19 cellular contexts compared by ENCODE assay signal in genomic region chr2:65413610-65414009, GRCh38. TPM values are rescaled to one million over a fixed set of nuclear protein-coding genes. Genes with fewer than 3 reads are reported as not detected.
A peak's percentile ranks its signal among the peaks of the same experiment; 100 is the strongest.
DNase-seq lines count a peak whose midpoint lies in the region; FAIRE-seq and TF ChIP-seq lines count a peak whose summit lies in the region.
"Had no signal": no experiment of that assay in that cellular context is flagged by ENCODE, and none has a peak within 500 bp of the region (broad histone marks: within the 10 kb centered on the region; RNA-seq: fewer than 3 reads in every experiment).

No MANE protein-coding gene starts in this region.

- H3K4me3 Mint-ChIP-seq in H9: no peak overlapping the region
- no peak overlapping the region for H3K4me3 Mint-ChIP-seq in nephron progenitor cell

- DNase-seq in H9: no peak
- DNase-seq in H1 (ENCODE audit: low read depth in 1 of 2, low spot score in 2 of 2): no peak
- peak; percentile 26 for DNase-seq in mesenchymal stem cell
- no peak for DNase-seq in NOMO-1 (lab: John Stamatoyannopoulos, UW; ENCODE audit: unreplicated experiment in 2 of 2)
- no peak for DNase-seq in nephron progenitor cell
- DNase-seq in NCI-H1092 treated with DMSO at 0.1 percent for 48 hours (lab: John Stamatoyannopoulos, UW): no peak
- DNase-seq in erythroblast (lab: John Stamatoyannopoulos, UW): no peak
- DNase-seq: BE2C; H7; MM.1S; NCI-H1092; NCI-H1436 treated with DMSO at 0.1 percent for 48 hours; NCI-H1930; NCI-H2227 treated with DMSO at 0.1 percent for 48 hours; NCI-H510A; NCI-H774; NK-92 treated with Interleukin-12 subunit alpha and Interleukin-12 subunit beta, amount 100 ng/mL, for 24 hours; Right ventricle myocardium superior had no signal

- H3K23ac ChIP-seq in H9 (ENCODE audit: insufficient read length, low read depth, low read length): no peak overlapping the region
- H3K23ac ChIP-seq in H1 (ENCODE audit: insufficient read length): no peak overlapping the region
- no peak overlapping the region for H3K23ac ChIP-seq in mesenchymal stem cell (ENCODE audit: low read length in 2 of 2)

- TF ChIP-seq POLR2A in H1 (IDR thresholded peaks at IDR 0.05; ENCODE audit: control extremely low read depth in 1 of 2, low read depth in 2 of 2, low read length in 2 of 2) (no peak), erythroblast (IDR thresholded peaks at IDR 0.05; ENCODE audit: low read length) (no peak)

- POLR2A ChIA-PET in H1 (lab: Charles Lee; ENCODE audit: partially characterized antibody): interaction anchor here (1.2 kb wide), 1 partner anchor 19 kb away, joined by 3 read pairs; the partner anchor contains the start of gene SPRED2

- H3K27me3 Mint-ChIP-seq in H9 (ENCODE audit: low read depth): no peaks in the 10 kb centered on the region
- no peaks in the 10 kb centered on the region for H3K27me3 Mint-ChIP-seq in nephron progenitor cell (ENCODE audit: low read depth, poor library complexity)

- H2BK15ac ChIP-seq in H9 (ENCODE audit: low read depth, low read length) (no peak overlapping the region), H1 (ENCODE audit: low read length) (no peak overlapping the region), mesenchymal stem cell (ENCODE audit: low read depth, poor library complexity, severe bottlenecking) (no peak overlapping the region)

- H3K27me3 ChIP-seq in H9 (ENCODE audit: insufficient read depth, low read length) (no peaks in the 10 kb centered on the region), OCI-LY1 (ENCODE audit: insufficient read depth, low read length) (no peaks in the 10 kb centered on the region), H1 (replicated peaks in 1 of 4; ENCODE audit: control insufficient read depth in 3 of 4, extremely low read depth in 1 of 4, insufficient read depth in 3 of 4, low read length in 3 of 4) (no peaks in the 10 kb centered on the region), mesenchymal stem cell (ENCODE audit: control insufficient read depth in 1 of 2, insufficient read depth in 1 of 2, low read length in 2 of 2) (no peaks in the 10 kb centered on the region)
- H3K27me3 ChIP-seq: BE2C had no signal

- no peak overlapping the region for H3K4ac ChIP-seq in H9 (ENCODE audit: low read depth, low read length)
- no peak overlapping the region for H3K4ac ChIP-seq in H1 (replicated peaks; ENCODE audit: insufficient read length, low read depth, low read length)
- H3K4ac ChIP-seq in mesenchymal stem cell (ENCODE audit: low read depth in 1 of 2, low read length in 2 of 2): no peak overlapping the region

- TF ChIP-seq EP300 in H1 (IDR thresholded peaks at IDR 0.05; ENCODE audit: borderline replicate concordance in 1 of 2, low read depth in 2 of 2, low read length in 2 of 2): no peak

- H2BK120ac ChIP-seq in H9 (ENCODE audit: low read depth, low read length, poor library complexity, severe bottlenecking) (no peak overlapping the region), H1 (replicated peaks; ENCODE audit: low read depth, low read length) (no peak overlapping the region), mesenchymal stem cell (ENCODE audit: low read depth, low read length) (no peak overlapping the region)

- FAIRE-seq in H1 (lab: Jason Lieb, UNC): no peak

- H3K56ac ChIP-seq in H9 (ENCODE audit: insufficient read length, low read depth, low read length): no peak overlapping the region
- no peak overlapping the region for H3K56ac ChIP-seq in H1 (replicated peaks; ENCODE audit: insufficient read length, low read depth, low read length)

- CTCF ChIA-PET in H1 (lab: Charles Lee; ENCODE audit: partially characterized antibody): interaction anchor here (2.2 kb wide), 1 partner anchor 16 kb away, joined by 7 read pairs; no protein-coding TSS in a partner anchor

- H2AFZ ChIP-seq in H9 (ENCODE audit: low read length): no peak overlapping the region
- no peak overlapping the region for H2AFZ ChIP-seq in OCI-LY1 (ENCODE audit: low read length)
- H2AFZ ChIP-seq in H1 (ENCODE audit: low read length): no peak overlapping the region
- H2AFZ ChIP-seq in mesenchymal stem cell (ENCODE audit: low read depth, low read length): no peak overlapping the region

- TF ChIP-seq CTCF in H9 (conservative IDR thresholded peaks at IDR 0.05) (no peak), OCI-LY1 (IDR thresholded peaks at IDR 0.05; ENCODE audit: low read length) (no peak), H1 (IDR thresholded peaks at IDR 0.05; ENCODE audit: control extremely low read depth in 1 of 3, insufficient read depth in 1 of 3, low read depth in 1 of 3, low read length in 3 of 3) (no peak), nephron progenitor cell (IDR thresholded peaks at IDR 0.05) (no peak)

- H3K14ac ChIP-seq in H9 (ENCODE audit: insufficient read depth, low read length) (peak overlapping the region; percentile 39; the same call in 1 of the 2 replicates), H1 (ENCODE audit: insufficient read length) (no peak overlapping the region), mesenchymal stem cell (ENCODE audit: low read length in 2 of 2) (no peak overlapping the region)

- H3K27ac Mint-ChIP-seq in H9 (no peak overlapping the region), nephron progenitor cell (no peak overlapping the region)

- H4K91ac ChIP-seq in H9 (ENCODE audit: insufficient read length, low read depth, low read length) (no peak overlapping the region), H1 (replicated peaks; ENCODE audit: insufficient read length, low read length) (no peak overlapping the region), mesenchymal stem cell (ENCODE audit: low read length) (no peak overlapping the region)

- H2AK5ac ChIP-seq in H9 (ENCODE audit: insufficient read length, low read length) (no peak overlapping the region), H1 (ENCODE audit: low read depth, low read length) (peak overlapping the region; percentile 2; the same call in 1 of the 2 replicates), mesenchymal stem cell (ENCODE audit: low read length, severe bottlenecking) (no peak overlapping the region)

- no peaks in the 10 kb centered on the region for H3K9me3 ChIP-seq in H9 (ENCODE audit: control insufficient read depth, low read depth, low read length)
- H3K9me3 ChIP-seq in OCI-LY1 (ENCODE audit: low read length): no peaks in the 10 kb centered on the region
- no peaks in the 10 kb centered on the region for H3K9me3 ChIP-seq in H1 (ENCODE audit: insufficient read depth in 2 of 2, low read depth in 1 of 2, low read length in 1 of 2)
- H3K9me3 ChIP-seq in mesenchymal stem cell (ENCODE audit: control insufficient read depth, low read length): no peaks in the 10 kb centered on the region
- H3K9me3 ChIP-seq: BE2C had no signal

- H3K4me3 ChIP-seq in OCI-LY1 (ENCODE audit: low read depth, low read length, poor library complexity, severe bottlenecking) (no peak overlapping the region), H1 (ENCODE audit: extremely low read depth in 1 of 4, insufficient read depth in 2 of 4, low read depth in 3 of 4, low read length in 4 of 4) (no peak overlapping the region), mesenchymal stem cell (ENCODE audit: insufficient read depth in 1 of 2, low read depth in 1 of 2, low read length in 2 of 2) (no peak overlapping the region)

- H3K9me2 ChIP-seq in OCI-LY1 (ENCODE audit: low read depth, low read length): no peaks in the 10 kb centered on the region

- no peak overlapping the region for H4K5ac ChIP-seq in H9 (ENCODE audit: insufficient read length, low read depth, low read length)
- H4K5ac ChIP-seq in H1 (ENCODE audit: insufficient read length, low read depth, low read length): no peak overlapping the region

- WGBS in H9 (ENCODE audit: extremely low coverage, insufficient read length, low lambda C conversion rate): no CpG with 5 or more reads among the region's 2 CpGs
- WGBS in H1 (ENCODE audit: extremely low coverage in 1 of 2, insufficient coverage in 1 of 2, insufficient read length in 1 of 2, insufficient replicate concordance in 2 of 2, low coverage in 1 of 2, low lambda C conversion rate in 2 of 2, missing lambda C conversion rate in 1 of 2), 2 experiments: 97% methylated on average over 2 of the region's 2 CpGs; no CpG with 5 or more reads in 1 of the 2 experiments
- 96% methylated on average over 1 of the region's 2 CpGs for WGBS in mesenchymal stem cell

- H4K8ac ChIP-seq in H9 (replicated peaks; ENCODE audit: insufficient read length, low read depth, low read length) (no peak overlapping the region), H1 (ENCODE audit: extremely low read depth, insufficient read depth, low read length) (no peak overlapping the region), mesenchymal stem cell (ENCODE audit: low read length) (no peak overlapping the region)

- H3K36me3 ChIP-seq in OCI-LY1 (ENCODE audit: insufficient read depth, low read length): no peaks in the 10 kb centered on the region
- no peaks in the 10 kb centered on the region for H3K36me3 ChIP-seq in H1 (ENCODE audit: control insufficient read depth in 2 of 4, insufficient read depth in 4 of 4, low read length in 3 of 4)
- peaks cover 0 to 6% of the 10 kb centered on the region in 2 experiments for H3K36me3 ChIP-seq in mesenchymal stem cell (ENCODE audit: control insufficient read depth in 1 of 2, insufficient read depth in 2 of 2, low read depth in 1 of 2, low read length in 2 of 2)
- H3K36me3 ChIP-seq: BE2C had no signal

- H3K23me2 ChIP-seq in H9 (ENCODE audit: insufficient read length, low read depth, low read length, poor library complexity, severe bottlenecking) (no peaks in the 10 kb centered on the region), H1 (ENCODE audit: low read depth, low read length) (no peaks in the 10 kb centered on the region)

- TF ChIP-seq RAD21 in H1 (IDR thresholded peaks at IDR 0.05 in 1 of 2, conservative IDR thresholded peaks at IDR 0.05 in 1 of 2; ENCODE audit: low read depth in 2 of 2, low read length in 2 of 2): no peak

- H2BK12ac ChIP-seq in H9 (ENCODE audit: insufficient read length, low read depth, low read length): no peak overlapping the region
- no peak overlapping the region for H2BK12ac ChIP-seq in H1 (ENCODE audit: low read depth, low read length)
- H2BK12ac ChIP-seq in mesenchymal stem cell (ENCODE audit: low read length in 2 of 2): no peak overlapping the region

- H3K4me1 Mint-ChIP-seq in H9 (peaks cover 56 to 57% of the 10 kb centered on the region in 2 experiments), nephron progenitor cell (peaks cover 45% of the 10 kb centered on the region)

- H3K4me2 ChIP-seq in H9 (ENCODE audit: insufficient read depth, insufficient read length, low read length) (no peak overlapping the region), OCI-LY1 (ENCODE audit: low read length) (no peak overlapping the region), H1 (ENCODE audit: insufficient read depth in 1 of 2, low read depth in 2 of 2, low read length in 2 of 2) (peak overlapping the region in 1 of 2 experiments; percentile 51; a peak in 1 of 4 replicates), mesenchymal stem cell (ENCODE audit: low read length, poor library complexity, severe bottlenecking) (no peak overlapping the region)

- no peak overlapping the region for H3K18ac ChIP-seq in H9 (ENCODE audit: insufficient read length, low read depth, low read length)
- H3K18ac ChIP-seq in H1 (ENCODE audit: extremely low read depth, low read length): 0 out of 2 replicates have a peak overlapping the region, but pooled peaks have one; percentile 1
- no peak overlapping the region for H3K18ac ChIP-seq in mesenchymal stem cell (ENCODE audit: low read depth in 1 of 2, low read length in 2 of 2)

- H3K9me3 Mint-ChIP-seq in H9: no peaks in the 10 kb centered on the region
- no peaks in the 10 kb centered on the region for H3K9me3 Mint-ChIP-seq in nephron progenitor cell

- H2BK20ac ChIP-seq in H9 (ENCODE audit: low read depth, low read length, poor library complexity, severe bottlenecking) (no peak overlapping the region), H1 (ENCODE audit: low read length) (no peak overlapping the region)

- H3K4me1 ChIP-seq in H9 (ENCODE audit: insufficient read depth, low read length): peaks cover 27% of the 10 kb centered on the region
- peaks cover 83% of the 10 kb centered on the region for H3K4me1 ChIP-seq in OCI-LY1 (ENCODE audit: insufficient read depth, low read length, severe bottlenecking)
- H3K4me1 ChIP-seq in H1 (replicated peaks in 1 of 4; ENCODE audit: control insufficient read depth in 3 of 4, insufficient read depth in 4 of 4, low read length in 3 of 4): peaks cover 4 to 30% (median 24%) of the 10 kb centered on the region in 4 experiments
- H3K4me1 ChIP-seq in mesenchymal stem cell (ENCODE audit: control insufficient read depth, insufficient read depth, low read depth, low read length): peaks cover 8% of the 10 kb centered on the region

- H4K20me1 ChIP-seq in H9 (ENCODE audit: control insufficient read depth, insufficient read depth, insufficient read length): no peaks in the 10 kb centered on the region
- no peaks in the 10 kb centered on the region for H4K20me1 ChIP-seq in OCI-LY1 (ENCODE audit: insufficient read depth, low read length)
- H4K20me1 ChIP-seq in H1 (replicated peaks in 1 of 2; ENCODE audit: control insufficient read depth in 1 of 2, insufficient read depth in 2 of 2, low read length in 2 of 2): peaks cover 0 to 2% of the 10 kb centered on the region in 2 experiments

- H3K9ac ChIP-seq in H9 (ENCODE audit: extremely low read depth, insufficient read length, low read length) (no peak overlapping the region), OCI-LY1 (ENCODE audit: low read length) (no peak overlapping the region), H1 (replicated peaks in 1 of 4; ENCODE audit: extremely low read depth in 1 of 4, low read depth in 3 of 4, low read length in 3 of 4) (no peak overlapping the region), mesenchymal stem cell (ENCODE audit: low read length) (no peak overlapping the region)

- H3T11ph ChIP-seq in H9 (ENCODE audit: low read length): no peak overlapping the region

- H3K36me3 Mint-ChIP-seq in H9 (ENCODE audit: insufficient read depth in 1 of 3, low read depth in 3 of 3) (peaks cover 0 to 1% (median 0%) of the 10 kb centered on the region in 3 experiments; a peak in 1 of 7 replicates), nephron progenitor cell (ENCODE audit: low read depth) (peaks cover 39% of the 10 kb centered on the region)

- H3F3A ChIP-seq in OCI-LY1 (ENCODE audit: insufficient read depth, low read length): no peaks in the 10 kb centered on the region

- H3K79me2 ChIP-seq in H9 (ENCODE audit: insufficient read depth, low read length): no peaks in the 10 kb centered on the region
- H3K79me2 ChIP-seq in OCI-LY1 (ENCODE audit: insufficient read depth, low read length): peaks cover 42% of the 10 kb centered on the region
- peaks cover 0 to 15% of the 10 kb centered on the region in 2 experiments for H3K79me2 ChIP-seq in H1 (ENCODE audit: control insufficient read depth in 1 of 2, insufficient read depth in 2 of 2, low read length in 2 of 2)

- H3K79me1 ChIP-seq in H9 (ENCODE audit: insufficient read depth, low read depth, low read length, poor library complexity, severe bottlenecking) (no peaks in the 10 kb centered on the region), H1 (ENCODE audit: low read depth, low read length) (no peaks in the 10 kb centered on the region), mesenchymal stem cell (replicated peaks; ENCODE audit: low read length, poor library complexity, severe bottlenecking) (peaks cover 15% of the 10 kb centered on the region)

- H3K27ac ChIP-seq in H9 (ENCODE audit: insufficient read length, low read depth, low read length): no peak overlapping the region
- peak overlapping the region; percentile 80 for H3K27ac ChIP-seq in OCI-LY1 (ENCODE audit: low read depth, low read length, poor library complexity, severe bottlenecking)
- H3K27ac ChIP-seq in H1 (ENCODE audit: low read depth, low read length): no peak overlapping the region
- H3K27ac ChIP-seq in mesenchymal stem cell (ENCODE audit: low read length, poor library complexity, severe bottlenecking): no peak overlapping the region

- H2BK5ac ChIP-seq in H9 (ENCODE audit: insufficient read length, low read length): no peak overlapping the region
- no peak overlapping the region for H2BK5ac ChIP-seq in H1 (ENCODE audit: low read depth, low read length)
- no peak overlapping the region for H2BK5ac ChIP-seq in mesenchymal stem cell (ENCODE audit: low read depth, low read length, poor library complexity, severe bottlenecking)

RNA-seq across cellular contexts. Expression of gene SPRED2, which starts 18.8 kb away (rescaled TPM):
- 20.8 and 23.5 TPM in 2 replicates for total RNA-seq in H9 (2021)
- 22.5 and 25.4 TPM in 2 replicates for total RNA-seq in H1 (2021; fragmentation: NEBNext Ultra II Directional; extraction: Animal tissue kit (Norgen Biotek cat#: 25700))
- 15.3 and 21.0 TPM in 2 replicates for polyA plus RNA-seq in H1 (2011; rRNA removed)
- 9.4 TPM for polyA plus RNA-seq in H1 (2011; cell fraction: cytosol; rRNA removed)
- 14.3 TPM for polyA plus RNA-seq in H1 (2011; cell fraction: nucleus; rRNA removed)
- 13.7 to 15.0 TPM (median 14.4 TPM) in 4 replicates for polyA plus RNA-seq in H1 (2012, experiment 1 of 2)
- polyA plus RNA-seq in H1 (2012, experiment 2 of 2): 7.6 TPM
- 11.7 TPM for polyA plus RNA-seq in H1 (2013, experiment 1 of 2)
- polyA plus RNA-seq in H1 (2013, experiment 2 of 2): 11.4 TPM
- polyA minus RNA-seq in H1 (2011; rRNA and poly(A)+ RNA removed): 9.2 and 13.0 TPM in 2 replicates
- polyA minus RNA-seq in H1 (2011; cell fraction: cytosol; rRNA and poly(A)+ RNA removed): 15.4 TPM
- 7.6 TPM for polyA minus RNA-seq in H1 (2011; cell fraction: nucleus; rRNA and poly(A)+ RNA removed)
- polyA plus RNA-seq in mesenchymal stem cell (2013, experiment 1 of 2): 47.3 TPM
- 45.9 TPM for polyA plus RNA-seq in mesenchymal stem cell (2013, experiment 2 of 2)
